In the genomic region with DNA sequence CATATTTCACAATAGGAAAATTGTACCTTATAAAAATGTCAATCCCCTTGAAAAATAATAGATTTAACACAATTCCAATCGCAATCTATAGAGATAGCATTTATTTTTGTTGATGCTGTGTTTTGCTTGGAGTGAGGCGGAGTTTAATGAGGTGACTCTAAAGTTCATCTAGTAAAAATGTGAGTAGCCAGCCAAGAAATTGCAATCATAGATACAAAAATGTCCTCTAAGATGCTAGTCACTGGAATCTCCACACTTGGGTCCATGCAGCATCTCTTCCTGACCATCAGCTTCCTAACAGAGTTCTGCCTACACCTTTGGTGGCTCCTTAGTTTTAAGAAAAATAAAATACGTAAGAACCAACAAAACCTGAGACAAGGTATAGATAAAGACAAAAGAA, we compare ENCODE assay signal across 17 cellular contexts. TPM values are rescaled to one million over a fixed set of nuclear protein-coding genes. Genes with fewer than 3 reads are reported as not detected.
DNase-seq lines count a peak whose midpoint lies in the region; ATAC-seq and TF ChIP-seq lines count a peak whose summit lies in the region.
"Had no signal": no experiment of that assay in that cellular context is flagged by ENCODE, and none has a peak within 500 bp of the region (broad histone marks: within the 10 kb centered on the region; RNA-seq: fewer than 3 reads in every experiment).

No MANE protein-coding gene starts in this region.

- H3K18ac ChIP-seq in mesenchymal stem cell (ENCODE audit: low read depth in 1 of 2, low read length in 2 of 2): no peak overlapping the region

- H3K9ac ChIP-seq in adipocyte (ENCODE audit: low read length) (no peak overlapping the region), mesenchymal stem cell (ENCODE audit: low read length) (peak overlapping the region; percentile 24)
- H3K9ac ChIP-seq: SK-N-SH had no signal

- H3K36me3 ChIP-seq in adipocyte (ENCODE audit: control insufficient read depth, insufficient read depth, low read length, severe bottlenecking) (no peaks in the 10 kb centered on the region), mesenchymal stem cell (ENCODE audit: control insufficient read depth in 1 of 2, insufficient read depth in 2 of 2, low read depth in 1 of 2, low read length in 2 of 2) (peaks cover 0 to 5% of the 10 kb centered on the region in 2 experiments), uterus (no peaks in the 10 kb centered on the region)

- H4K8ac ChIP-seq in mesenchymal stem cell (ENCODE audit: low read length): no peak overlapping the region

- H2BK15ac ChIP-seq in mesenchymal stem cell (ENCODE audit: low read depth, poor library complexity, severe bottlenecking): no peak overlapping the region

- H3K23ac ChIP-seq in mesenchymal stem cell (ENCODE audit: low read length in 2 of 2): no peak overlapping the region

- no peak overlapping the region for H2BK5ac ChIP-seq in mesenchymal stem cell (ENCODE audit: low read depth, low read length, poor library complexity, severe bottlenecking)

- H3K9me3 ChIP-seq in adipocyte (ENCODE audit: control insufficient read depth, low read length) (no peaks in the 10 kb centered on the region), mesenchymal stem cell (ENCODE audit: control insufficient read depth, low read length) (no peaks in the 10 kb centered on the region), uterus (no peaks in the 10 kb centered on the region)
- H3K9me3 ChIP-seq: SK-N-SH had no signal

- DNase-seq in GM03348 (ENCODE audit: low spot score): peak; percentile 40
- peak; percentile 33 for DNase-seq in adipocyte (ENCODE audit: low read depth)
- DNase-seq in mesenchymal stem cell: no peak
- no peak for DNase-seq in uterus
- no peak for DNase-seq in SIG-M5 (lab: John Stamatoyannopoulos, UW)
- DNase-seq in DMS79 (lab: John Stamatoyannopoulos, UW): no peak
- DNase-seq: COR-L47, HCEC 1CT, NCI-H1048, NCI-H446, NCI-H748 treated with DMSO at 0.1 percent for 48 hours, SK-N-SH had no signal

- TF ChIP-seq CTCF in uterus (IDR thresholded peaks at IDR 0.05): no peak

- H2BK120ac ChIP-seq in mesenchymal stem cell (ENCODE audit: low read depth, low read length): no peak overlapping the region

- no peak overlapping the region for H3K27ac ChIP-seq in mesenchymal stem cell (ENCODE audit: low read length, poor library complexity, severe bottlenecking)
- peak overlapping the region; percentile 70 to 73 for H3K27ac ChIP-seq in uterus
- H3K27ac ChIP-seq: HL-60 had no signal

- no peak overlapping the region for H3K4ac ChIP-seq in mesenchymal stem cell (ENCODE audit: low read depth in 1 of 2, low read length in 2 of 2)

- H3K14ac ChIP-seq in mesenchymal stem cell (ENCODE audit: low read length in 2 of 2): no peak overlapping the region

- no peak for TF ChIP-seq POLR2A in uterus (IDR thresholded peaks at IDR 0.05)

- no peak overlapping the region for H2BK12ac ChIP-seq in mesenchymal stem cell (ENCODE audit: low read length in 2 of 2)

- H3K79me1 ChIP-seq in mesenchymal stem cell (replicated peaks; ENCODE audit: low read length, poor library complexity, severe bottlenecking): peaks cover 3% of the 10 kb centered on the region

- no peak overlapping the region for H3K4me2 ChIP-seq in mesenchymal stem cell (ENCODE audit: low read length, poor library complexity, severe bottlenecking)
- H3K4me2 ChIP-seq: SK-N-SH had no signal

- H3K27me3 ChIP-seq in adipocyte (replicated peaks; ENCODE audit: control insufficient read depth, insufficient read depth, low read length): no peaks in the 10 kb centered on the region
- H3K27me3 ChIP-seq in mesenchymal stem cell (ENCODE audit: control insufficient read depth in 1 of 2, insufficient read depth in 1 of 2, low read length in 2 of 2): no peaks in the 10 kb centered on the region
- H3K27me3 ChIP-seq in uterus: no peaks in the 10 kb centered on the region

- intact Hi-C loops in uterus (cut with DNase I; ENCODE audit: low total_unique reads): no loop called here

- no peak overlapping the region for H3K4me3 ChIP-seq in adipocyte (ENCODE audit: low read length)
- no peak overlapping the region for H3K4me3 ChIP-seq in mesenchymal stem cell (ENCODE audit: insufficient read depth in 1 of 2, low read depth in 1 of 2, low read length in 2 of 2)
- no peak overlapping the region for H3K4me3 ChIP-seq in uterus
- H3K4me3 ChIP-seq: K562 had no signal

- no peak for ATAC-seq in HG03196 (IDR thresholded peaks at IDR 0.05; ENCODE audit: unreplicated experiment)
- ATAC-seq: K562 had no signal

- WGBS in mesenchymal stem cell: no CpG with 5 or more reads among the region's 3 CpGs

- H2AK5ac ChIP-seq in mesenchymal stem cell (ENCODE audit: low read length, severe bottlenecking): no peak overlapping the region

- H3K4me1 ChIP-seq in adipocyte (ENCODE audit: control insufficient read depth, insufficient read depth, low read length) (peaks cover 28% of the 10 kb centered on the region), mesenchymal stem cell (ENCODE audit: control insufficient read depth, insufficient read depth, low read depth, low read length) (peaks cover 3% of the 10 kb centered on the region), uterus (peaks cover 10% of the 10 kb centered on the region in 2 donors)

- H4K91ac ChIP-seq in mesenchymal stem cell (ENCODE audit: low read length): no peak overlapping the region

- no peak overlapping the region for H2AFZ ChIP-seq in mesenchymal stem cell (ENCODE audit: low read depth, low read length)

RNA-seq across cellular contexts. Expression of a gene that starts 44.9 kb away (rescaled TPM):
- polyA plus RNA-seq in mesenchymal stem cell (2013, experiment 1 of 2): 10.2 TPM
- polyA plus RNA-seq in mesenchymal stem cell (2013, experiment 2 of 2): 10.0 TPM
- total RNA-seq in uterus: 100 to 1,000 TPM in 1 of 4 donors, 10 to 100 TPM in 3; 16.5 to 105 (median 22.6) TPM
- total RNA-seq: G401 had no signal
- polyA plus RNA-seq: CD14-positive monocyte had no signal

Comparison
In these comparisons a context has a peak if more than half of its experiments do, and no peak if none do; other contexts are left out.
1. DNase-seq: peak in GM03348 (single experiment) and adipocyte (single experiment); none in mesenchymal stem cell (single experiment), uterus (0 of 2), SIG-M5 (single experiment) and DMS79 (single experiment).